In the genomic region with DNA sequence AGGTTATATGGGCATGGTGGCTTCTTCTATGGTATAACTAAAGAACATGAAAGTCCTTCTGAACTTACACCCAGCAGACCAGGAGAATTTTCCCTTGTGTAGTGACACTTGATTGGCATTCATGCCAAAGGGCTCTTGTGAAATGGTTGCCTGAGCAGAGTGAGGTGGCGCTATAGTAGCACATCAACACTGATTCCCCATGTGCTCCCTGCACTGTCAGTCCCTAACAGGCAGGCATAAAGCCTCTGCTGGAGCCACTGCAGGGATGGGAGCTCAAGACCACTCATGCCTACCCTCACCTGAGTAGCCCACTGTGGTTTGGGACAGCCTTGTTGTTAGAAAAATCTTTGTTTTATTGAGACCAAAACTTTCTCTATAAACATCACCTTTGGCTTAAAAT, we compare ENCODE assay signal across 16 cellular contexts.
"Had no signal": no experiment of that assay in that cellular context is flagged by ENCODE, and none has a peak within 500 bp of the region (broad histone marks: within the 10 kb centered on the region; RNA-seq: fewer than 3 reads in every experiment).

No MANE protein-coding gene starts in this region.

- H3K36me3 ChIP-seq: ascending aorta, WERI-Rb-1 had no signal

- ATAC-seq: activated CD8-positive, alpha-beta T cell treated with anti-CD3 and anti-CD28 coated beads, Interleukin-2, amount 10 ng/mL, durations not matched to agents 7 days and 5 days; activated naive CD8-positive, alpha-beta T cell treated with anti-CD3 and anti-CD28 coated beads, Interleukin-2, amount 50 U/mL, for 24 hours had no signal

- H3K4me3 Mint-ChIP-seq: activated CD8-positive, alpha-beta T cell treated with anti-CD3 and anti-CD28 coated beads, Interleukin-2, amount 10 ng/mL, durations not matched to agents 7 days and 5 days; activated naive CD8-positive, alpha-beta T cell treated with anti-CD3 and anti-CD28 coated beads, Interleukin-2, amount 50 U/mL, for 24 hours; activated T-helper 1 cell treated with anti-CD3 and anti-CD28 coated beads, Interleukin-12 subunit alpha, Interleukin-12 subunit beta, Interleukin-2, Interleukin-4 antibody, amounts not matched to agents 30 ng/mL and 10 ng/mL and 1 ng/mL, durations not matched to agents 14 hours and 24 hours and 36 hours; nephron progenitor cell had no signal

- H3K9me3 Mint-ChIP-seq: activated naive CD8-positive, alpha-beta T cell treated with anti-CD3 and anti-CD28 coated beads, Interleukin-2, amount 50 U/mL, for 24 hours; activated T-helper 1 cell treated with anti-CD3 and anti-CD28 coated beads, Interleukin-12 subunit alpha, Interleukin-12 subunit beta, Interleukin-2, Interleukin-4 antibody, amounts not matched to agents 30 ng/mL and 10 ng/mL and 1 ng/mL, durations not matched to agents 14 hours and 24 hours and 36 hours; nephron progenitor cell had no signal

- H3K27ac ChIP-seq: ascending aorta, left ventricle myocardium inferior, sigmoid colon, WERI-Rb-1 had no signal

- H3K4me3 ChIP-seq: ascending aorta, left ventricle myocardium inferior, sigmoid colon had no signal

- H3K4me1 Mint-ChIP-seq: activated naive CD8-positive, alpha-beta T cell treated with anti-CD3 and anti-CD28 coated beads, Interleukin-2, amount 50 U/mL, for 24 hours; nephron progenitor cell had no signal

- H3K9me3 ChIP-seq: ascending aorta, left ventricle myocardium inferior, sigmoid colon had no signal

- DNase-seq: activated CD4-positive, alpha-beta T cell treated with anti-CD3 and anti-CD28 coated beads for 4 hours; activated CD8-positive, alpha-beta memory T cell treated with anti-CD3 and anti-CD28 coated beads, Interleukin-2, amount 50 U/mL, for 48 hours; activated CD8-positive, alpha-beta T cell treated with anti-CD3 and anti-CD28 coated beads, Interleukin-2, amount 10 ng/mL, durations not matched to agents 7 days and 5 days; activated naive CD4-positive, alpha-beta T cell; activated naive CD8-positive, alpha-beta T cell treated with anti-CD3 and anti-CD28 coated beads, Interleukin-2, amount 50 U/mL, for 24 hours; foreskin melanocyte; head of caudate nucleus; islet precursor cell; left ventricle myocardium inferior; mesenchymal stem cell; nephron progenitor cell; sigmoid colon; stimulated activated naive CD4-positive, alpha-beta T cell treated with Interleukin-2 at 50 U/mL for 16 hours; WERI-Rb-1 had no signal

- H3K4me1 ChIP-seq: ascending aorta, left ventricle myocardium inferior, sigmoid colon had no signal

- H3K27ac Mint-ChIP-seq: activated CD8-positive, alpha-beta T cell treated with anti-CD3 and anti-CD28 coated beads, Interleukin-2, amount 10 ng/mL, durations not matched to agents 7 days and 5 days; activated naive CD8-positive, alpha-beta T cell treated with anti-CD3 and anti-CD28 coated beads, Interleukin-2, amount 50 U/mL, for 24 hours; activated T-helper 1 cell treated with anti-CD3 and anti-CD28 coated beads, Interleukin-12 subunit alpha, Interleukin-12 subunit beta, Interleukin-2, Interleukin-4 antibody, amounts not matched to agents 30 ng/mL and 10 ng/mL and 1 ng/mL, durations not matched to agents 14 hours and 24 hours and 36 hours; nephron progenitor cell had no signal

- H3K27me3 ChIP-seq: ascending aorta, sigmoid colon had no signal

- H3K27me3 Mint-ChIP-seq: activated naive CD8-positive, alpha-beta T cell treated with anti-CD3 and anti-CD28 coated beads, Interleukin-2, amount 50 U/mL, for 24 hours had no signal
